20 cellular contexts compared by ENCODE assay signal in genomic region chr13:41418751-41419150, GRCh38.
"Had no signal": no experiment of that assay in that cellular context is flagged by ENCODE, and none has a peak within 500 bp of the region (broad histone marks: within the 10 kb centered on the region; RNA-seq: fewer than 3 reads in every experiment).

No MANE protein-coding gene starts in this region.

- H3K27me3 Mint-ChIP-seq: T-cell had no signal

- ATAC-seq: T-cell had no signal

- H3K36me3 ChIP-seq: SJSA1 had no signal

- H3K36me3 Mint-ChIP-seq: T-cell had no signal

- H3K27me3 ChIP-seq: SJSA1 had no signal

- H3K4me1 ChIP-seq: SJSA1 had no signal

- H3K27ac ChIP-seq: HL-60, SJSA1, SK-N-MC had no signal

- H3K9me3 ChIP-seq: SJSA1 had no signal

- H3K4me3 ChIP-seq: SJSA1, SK-N-MC had no signal

- H3K4me3 Mint-ChIP-seq: T-cell had no signal

- DNase-seq: KBM-7, MV-4-11, NCI-H1048, NCI-H1105 treated with DMSO at 0.1 percent for 48 hours, NCI-H1417 treated with DMSO at 0.1 percent for 48 hours, NCI-H146, NCI-H187 treated with DMSO at 0.1 percent for 48 hours, NCI-H2029 treated with DMSO at 0.1 percent for 48 hours, NCI-H345, NCI-H510A treated with DMSO at 0.1 percent for 48 hours, NCI-H526, NCI-H82, Right ventricle myocardium superior, RPMI8226, SIG-M5, SW 1271, T-cell had no signal

- H3K27ac Mint-ChIP-seq: T-cell had no signal
